ENCODE assay signal across 9 cellular contexts in the genomic region with DNA sequence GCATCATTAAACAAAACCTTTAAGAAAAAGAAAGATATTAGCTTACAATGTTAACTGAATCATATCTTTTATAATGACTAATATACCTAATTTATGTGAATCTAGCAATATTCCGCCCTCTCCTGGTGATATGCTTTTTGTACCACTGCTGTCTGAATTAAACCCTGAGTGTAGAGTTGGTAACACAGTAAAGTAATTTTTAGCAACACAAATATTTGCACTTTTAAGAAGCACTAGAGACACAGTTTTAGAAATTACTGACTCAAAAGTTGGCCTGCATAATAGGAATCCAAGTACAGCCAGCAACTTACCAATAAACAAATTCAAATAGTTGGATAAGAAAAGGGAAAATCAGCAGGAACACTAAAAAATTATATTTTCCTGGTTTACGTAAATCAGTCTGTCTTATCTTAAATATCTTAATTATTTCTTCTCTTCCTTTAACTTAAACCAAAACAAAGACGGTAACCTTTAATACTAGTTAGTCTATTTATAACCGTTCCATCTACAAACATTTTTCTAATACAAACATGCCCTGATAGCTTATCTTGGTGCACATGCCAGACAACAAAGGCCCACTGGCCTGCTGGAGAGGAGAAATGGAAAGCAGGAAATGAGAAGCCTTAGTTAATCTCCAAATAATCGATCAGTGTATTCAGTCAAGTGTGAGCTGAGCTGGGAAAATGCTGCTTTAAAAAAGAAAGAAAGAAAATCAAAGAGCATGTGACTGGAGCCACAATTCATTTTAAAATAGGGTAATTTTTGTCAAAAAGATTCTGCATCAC.
DNase-seq lines count a peak whose midpoint lies in the region; ATAC-seq and TF ChIP-seq lines count a peak whose summit lies in the region.
"Had no signal": no experiment of that assay in that cellular context is flagged by ENCODE, and none has a peak within 500 bp of the region (broad histone marks: within the 10 kb centered on the region; RNA-seq: fewer than 3 reads in every experiment).

No MANE protein-coding gene starts in this region.

- H3K4me2 ChIP-seq in Loucy (ENCODE audit: low read depth, low read length, poor library complexity, severe bottlenecking): peak overlapping the region; percentile 3

- H3K9me3 ChIP-seq in Loucy (ENCODE audit: insufficient read depth, low read depth, low read length): no peaks in the 10 kb centered on the region
- no peaks in the 10 kb centered on the region for H3K9me3 ChIP-seq in muscle layer of duodenum (ENCODE audit: control insufficient read depth in 1 of 2, low read length in 2 of 2)

- peak overlapping the region; percentile 16 for H3K9ac ChIP-seq in Loucy (ENCODE audit: low read depth, low read length, poor library complexity, severe bottlenecking)

- no peaks in the 10 kb centered on the region for H3K9me2 ChIP-seq in Loucy (replicated peaks; ENCODE audit: low read depth, low read length)

- H3K4me1 ChIP-seq in Loucy (ENCODE audit: insufficient read depth, low read length, poor library complexity, severe bottlenecking): peaks cover 12% of the 10 kb centered on the region
- peaks cover 9 to 16% of the 10 kb centered on the region in 2 donors for H3K4me1 ChIP-seq in muscle layer of duodenum (ENCODE audit: control insufficient read depth in 1 of 2, insufficient read depth in 2 of 2, low read length in 2 of 2)

- no peaks in the 10 kb centered on the region for H3K9me3 Mint-ChIP-seq in activated T-helper 17 cell treated with anti-CD3 and anti-CD28 coated beads, Interleukin-2, amount 50 U/mL, for 72 hours
- no peaks in the 10 kb centered on the region for H3K9me3 Mint-ChIP-seq in stimulated activated naive CD8-positive, alpha-beta T cell treated with anti-CD3 and anti-CD28 coated beads, Interleukin-15, amount 100 ng/mL, for 72 hours

- H3K36me3 Mint-ChIP-seq in activated T-helper 17 cell treated with anti-CD3 and anti-CD28 coated beads, Interleukin-2, amount 50 U/mL, for 72 hours (ENCODE audit: low read depth): no peaks in the 10 kb centered on the region

- H3K27ac ChIP-seq in coronary artery (peak overlapping the region; percentile 38 to 42), muscle layer of duodenum (ENCODE audit: low read length) (peak overlapping the region; percentile 17)

- TF ChIP-seq CTCF in AG09319 (IDR thresholded peaks at IDR 0.05; ENCODE audit: low read depth, low read length) (peak; percentile 52), Loucy (conservative IDR thresholded peaks at IDR 0.05; ENCODE audit: low read length) (peak; percentile 74), coronary artery (IDR thresholded peaks at IDR 0.05) (no peak)

- H4K20me1 ChIP-seq in Loucy (ENCODE audit: insufficient read depth, low read length, poor library complexity, severe bottlenecking): no peaks in the 10 kb centered on the region

- H3K27me3 ChIP-seq in Loucy (ENCODE audit: insufficient read depth, low read length, poor library complexity, severe bottlenecking) (no peaks in the 10 kb centered on the region), muscle layer of duodenum (ENCODE audit: low read depth, low read length) (no peaks in the 10 kb centered on the region)

- H3K4me3 Mint-ChIP-seq in activated T-helper 17 cell treated with anti-CD3 and anti-CD28 coated beads, Interleukin-2, amount 50 U/mL, for 72 hours: no peak overlapping the region
- H3K4me3 Mint-ChIP-seq in stimulated activated naive CD8-positive, alpha-beta T cell treated with anti-CD3 and anti-CD28 coated beads, Interleukin-15, amount 100 ng/mL, for 72 hours: no peak overlapping the region

- H3K4me3 ChIP-seq in Loucy (ENCODE audit: low read length, poor library complexity, severe bottlenecking) (no peak overlapping the region), coronary artery (peak overlapping the region; percentile 13), muscle layer of duodenum (ENCODE audit: low read depth in 1 of 2, low read length in 2 of 2) (no peak overlapping the region)

- no peak for DNase-seq in AG09319 (ENCODE audit: extremely low read depth, low read depth)
- no peak for DNase-seq in coronary artery (ENCODE audit: low spot score)
- no peak for DNase-seq in stimulated activated naive CD8-positive, alpha-beta T cell treated with anti-CD3 and anti-CD28 coated beads, Interleukin-15, amount 100 ng/mL, for 72 hours
- DNase-seq in GOT3 (lab: John Stamatoyannopoulos, UW): no peak
- no peak for DNase-seq in stimulated activated CD4-positive, alpha-beta T cell treated with anti-CD3 and anti-CD28 coated beads, Interleukin-2, amount 100 ng/mL, for 48 hours
- DNase-seq: effector CD8-positive, alpha-beta T cell had no signal

- no peaks in the 10 kb centered on the region for H3K27me3 Mint-ChIP-seq in activated T-helper 17 cell treated with anti-CD3 and anti-CD28 coated beads, Interleukin-2, amount 50 U/mL, for 72 hours
- no peaks in the 10 kb centered on the region for H3K27me3 Mint-ChIP-seq in stimulated activated naive CD8-positive, alpha-beta T cell treated with anti-CD3 and anti-CD28 coated beads, Interleukin-15, amount 100 ng/mL, for 72 hours

- no peak overlapping the region for H3K27ac Mint-ChIP-seq in activated T-helper 17 cell treated with anti-CD3 and anti-CD28 coated beads, Interleukin-2, amount 50 U/mL, for 72 hours
- H3K27ac Mint-ChIP-seq in stimulated activated naive CD8-positive, alpha-beta T cell treated with anti-CD3 and anti-CD28 coated beads, Interleukin-15, amount 100 ng/mL, for 72 hours: peak overlapping the region in 1 of 2 donors; percentile 33

- H3F3A ChIP-seq in Loucy (ENCODE audit: low read depth): no peaks in the 10 kb centered on the region

- no peak for ATAC-seq in activated T-helper 17 cell treated with anti-CD3 and anti-CD28 coated beads, Interleukin-2, amount 50 U/mL, for 72 hours (replicated peaks)
- ATAC-seq in stimulated activated naive CD8-positive, alpha-beta T cell treated with anti-CD3 and anti-CD28 coated beads, Interleukin-15, amount 100 ng/mL, for 72 hours: no peak

- no peaks in the 10 kb centered on the region for H3K36me3 ChIP-seq in Loucy (ENCODE audit: insufficient read depth, low read length)
- no peaks in the 10 kb centered on the region for H3K36me3 ChIP-seq in muscle layer of duodenum (ENCODE audit: control insufficient read depth in 1 of 2, insufficient read depth in 2 of 2, low read length in 2 of 2)

- no peaks in the 10 kb centered on the region for H3K4me1 Mint-ChIP-seq in activated T-helper 17 cell treated with anti-CD3 and anti-CD28 coated beads, Interleukin-2, amount 50 U/mL, for 72 hours
- H3K4me1 Mint-ChIP-seq in stimulated activated naive CD8-positive, alpha-beta T cell treated with anti-CD3 and anti-CD28 coated beads, Interleukin-15, amount 100 ng/mL, for 72 hours: no peaks in the 10 kb centered on the region

- no peaks in the 10 kb centered on the region for H3K79me2 ChIP-seq in Loucy (ENCODE audit: insufficient read depth, low read length)

- no peak overlapping the region for H2AFZ ChIP-seq in Loucy (ENCODE audit: low read length)
